ENCODE assay signal across 21 cellular contexts in genomic region chrX:14801136-14801535, GRCh38.
DNase-seq lines count a peak whose midpoint lies in the region; ATAC-seq and TF ChIP-seq lines count a peak whose summit lies in the region.
"Had no signal": no experiment of that assay in that cellular context is flagged by ENCODE, and none has a peak within 500 bp of the region (broad histone marks: within the 10 kb centered on the region; RNA-seq: fewer than 3 reads in every experiment).

No MANE protein-coding gene starts in this region.

- no peak overlapping the region for H3K23ac ChIP-seq in IMR-90 (ENCODE audit: low read depth, low read length)

- H3K4me2 ChIP-seq in IMR-90 (ENCODE audit: low read depth, low read length), result no peak overlapping the region
- H3K4me2 ChIP-seq: GM23338, PC-9 had no signal

- TF ChIP-seq EP300 in suprapubic skin (IDR thresholded peaks at IDR 0.05), result no peak

- in situ Hi-C loops in IMR-90 (cut with MboI; ENCODE audit: low sequenced_read_pairs), result no loop called here
- in situ Hi-C loops in astrocyte of the spinal cord (cut with HindIII; ENCODE audit: low sequenced_read_pairs), result no loop called here

- H3K4me1 ChIP-seq in IMR-90 (ENCODE audit: control insufficient read depth, insufficient read depth, low read length) (0 out of 2 replicates have a peak, but pooled peaks cover 2% of the 10 kb centered on the region), suprapubic skin (no peaks in the 10 kb centered on the region), aorta (ENCODE audit: control insufficient read depth in 1 of 2, insufficient read depth in 2 of 2, low read length in 2 of 2) (no peaks in the 10 kb centered on the region)
- H3K4me1 ChIP-seq: lower lobe of right lung had no signal

- H4K20me1 ChIP-seq in IMR-90 (ENCODE audit: insufficient read depth, low read length), result no peaks in the 10 kb centered on the region

- H2BK120ac ChIP-seq in IMR-90 (ENCODE audit: low read depth, low read length), result no peak overlapping the region

- H2BK20ac ChIP-seq in IMR-90 (ENCODE audit: low read depth, low read length), result no peak overlapping the region

- no peak overlapping the region for H3K14ac ChIP-seq in IMR-90 (replicated peaks; ENCODE audit: low read depth, low read length)

- no peak overlapping the region for H3K27ac ChIP-seq in IMR-90 (ENCODE audit: insufficient read depth, low read length)
- no peak overlapping the region for H3K27ac ChIP-seq in suprapubic skin
- H3K27ac ChIP-seq in aorta (ENCODE audit: low read depth in 1 of 2, low read length in 2 of 2), result no peak overlapping the region
- H3K27ac ChIP-seq: lower lobe of right lung, PC-9, SK-N-MC had no signal

- POLR2A ChIA-PET in BJ (lab: Charles Lee), result no interaction called here
- POLR2A ChIA-PET in IMR-90 (lab: Charles Lee; ENCODE audit: unreplicated experiment), result no interaction called here

- H3K27me3 ChIP-seq in BJ (ENCODE audit: control insufficient read depth, insufficient read depth, low read length) (no peaks in the 10 kb centered on the region), IMR-90 (ENCODE audit: control insufficient read depth, insufficient read depth, low read length) (no peaks in the 10 kb centered on the region), suprapubic skin (no peaks in the 10 kb centered on the region), aorta (ENCODE audit: control insufficient read depth in 1 of 2, insufficient read depth in 2 of 2, low read length in 1 of 2) (no peaks in the 10 kb centered on the region)

- H2AFZ ChIP-seq in IMR-90 (replicated peaks; ENCODE audit: low read length, poor library complexity), result no peak overlapping the region
- H2AFZ ChIP-seq: GM23338, PC-9 had no signal

- BruUV-seq in IMR-90 (replicated peaks; lab: Mats Ljungman, UMichigan), result no TSS peak

- intact Hi-C loops in IMR-90 (cut with micrococcal nuclease), result loop anchor here (1.0 kb wide), 1 partner anchor 43 kb away; no protein-coding TSS in a partner anchor
- intact Hi-C loops in aorta (cut with DNase I), result no loop called here

- H2AK9ac ChIP-seq in IMR-90 (replicated peaks; ENCODE audit: low read depth, low read length, poor library complexity), result no peak overlapping the region

- dilution Hi-C loops in IMR-90 (cut with HindIII; ENCODE audit: low sequenced_read_pairs, unreplicated experiment), result no loop called here

- ATAC-seq in IMR-90 (ENCODE audit: low read depth), result no peak
- no peak for ATAC-seq in aorta (ENCODE audit: low FRiP score)
- no peak for ATAC-seq in HG02970 (IDR thresholded peaks at IDR 0.05; ENCODE audit: low FRiP score, unreplicated experiment)
- ATAC-seq: GM23338, lower lobe of right lung had no signal

- peak; percentile 33 for DNase-seq in BJ (ENCODE audit: low read depth)
- peak; percentile 19 for DNase-seq in IMR-90
- DNase-seq in astrocyte of the spinal cord (ENCODE audit: low read depth, low spot score), result peak; percentile 1
- DNase-seq in islet precursor cell, result peak; percentile 78
- DNase-seq in suprapubic skin (ENCODE audit: low spot score in 2 of 2), result no peak
- DNase-seq in dermis blood vessel endothelial cell, result no peak
- DNase-seq in aorta, result no peak
- DNase-seq: activated CD8-positive, alpha-beta memory T cell treated with anti-CD3 and anti-CD28 coated beads for 24 hours; activated T-cell treated with anti-CD3 and anti-CD28 coated beads, Interleukin-2, amount 50 U/mL, for 48 hours; DMS79 treated with DMSO at 0.1 percent for 48 hours; lower lobe of right lung; MM.1S; NCI-H1694 treated with DMSO at 0.1 percent for 48 hours; NCI-H2227 treated with DMSO at 0.1 percent for 48 hours; NCI-H82; nucleus accumbens; PC-9; T-helper 9 cell had no signal

- TF ChIP-seq RAD21 in IMR-90 (IDR thresholded peaks at IDR 0.05; ENCODE audit: low read length), result no peak

- no peak overlapping the region for H2BK5ac ChIP-seq in IMR-90 (ENCODE audit: low read depth, low read length, poor library complexity, severe bottlenecking)

- no peak overlapping the region for H3K9ac ChIP-seq in IMR-90 (ENCODE audit: low read depth, low read length)

- no peak overlapping the region for H3K4ac ChIP-seq in IMR-90 (ENCODE audit: low read depth, low read length)

- no peak overlapping the region for H2AK5ac ChIP-seq in IMR-90 (ENCODE audit: low read depth, low read length)

- no peak overlapping the region for H4K91ac ChIP-seq in IMR-90 (ENCODE audit: insufficient read depth, low read depth, low read length)

- H3K36me3 ChIP-seq in BJ (ENCODE audit: control insufficient read depth, insufficient read depth, low read length) (no peaks in the 10 kb centered on the region), IMR-90 (ENCODE audit: control insufficient read depth, insufficient read depth, low read length) (no peaks in the 10 kb centered on the region), suprapubic skin (no peaks in the 10 kb centered on the region), aorta (ENCODE audit: control insufficient read depth in 1 of 2, insufficient read depth in 2 of 2, low read length in 1 of 2) (no peaks in the 10 kb centered on the region)
- H3K36me3 ChIP-seq: lower lobe of right lung had no signal

- WGBS in IMR-90 (ENCODE audit: extremely low coverage in 2 of 2, insufficient read length in 1 of 2), 2 experiments, result no CpG with 5 or more reads among the region's 2 CpGs
- WGBS in suprapubic skin, result 50% methylated on average over 2 of the region's 2 CpGs
- 61 to 84% methylated on average over 2 of the region's 2 CpGs for WGBS in aorta, 2 donors

- no peak overlapping the region for H3K4me3 ChIP-seq in BJ (ENCODE audit: low read depth, low read length)
- H3K4me3 ChIP-seq in IMR-90 (ENCODE audit: insufficient read depth, low read depth, low read length), result no peak overlapping the region
- no peak overlapping the region for H3K4me3 ChIP-seq in astrocyte of the spinal cord (ENCODE audit: low read depth, low read length)
- H3K4me3 ChIP-seq in suprapubic skin, result no peak overlapping the region
- no peak overlapping the region for H3K4me3 ChIP-seq in aorta (ENCODE audit: low read length in 2 of 2)
- H3K4me3 ChIP-seq: GM23338, lower lobe of right lung, PC-9, SK-N-MC had no signal

- H2BK15ac ChIP-seq in IMR-90 (ENCODE audit: low read depth, low read length), result no peak overlapping the region

- no peaks in the 10 kb centered on the region for H3K9me3 ChIP-seq in IMR-90 (ENCODE audit: control insufficient read depth, insufficient read depth, low read length)
- H3K9me3 ChIP-seq in suprapubic skin, result no peaks in the 10 kb centered on the region
- no peaks in the 10 kb centered on the region for H3K9me3 ChIP-seq in aorta (ENCODE audit: control insufficient read depth, low read length)
- H3K9me3 ChIP-seq: lower lobe of right lung had no signal

- no peak overlapping the region for H4K8ac ChIP-seq in IMR-90 (ENCODE audit: low read depth in 2 of 2, low read length in 2 of 2)

- H3K56ac ChIP-seq in IMR-90 (ENCODE audit: extremely low read depth, insufficient read depth, low read length), result no peak overlapping the region

- TF ChIP-seq POLR2A in IMR-90 (IDR thresholded peaks at IDR 0.05; ENCODE audit: low read depth, low read length), result no peak
- no peak for TF ChIP-seq POLR2A in suprapubic skin (IDR thresholded peaks at IDR 0.05)

- no peak overlapping the region for H4K5ac ChIP-seq in IMR-90 (ENCODE audit: low read depth, low read length)

- H3K79me1 ChIP-seq in IMR-90 (ENCODE audit: low read depth in 1 of 2, low read length in 2 of 2), result no peaks in the 10 kb centered on the region

- H3K18ac ChIP-seq in IMR-90 (ENCODE audit: low read depth, low read length), result no peak overlapping the region

- no peaks in the 10 kb centered on the region for H3K9me1 ChIP-seq in IMR-90 (ENCODE audit: insufficient read depth, low read length)

- CTCF ChIA-PET in BJ (lab: Yijun Ruan, JAX) (no interaction called here), IMR-90 (lab: Yijun Ruan, JAX) (no interaction called here)

- TF ChIP-seq CTCF in BJ (IDR thresholded peaks at IDR 0.05; ENCODE audit: insufficient read depth, low read depth, low read length), result no peak
- TF ChIP-seq CTCF in IMR-90 (conservative IDR thresholded peaks at IDR 0.05; ENCODE audit: low read depth, low read length), result no peak
- TF ChIP-seq CTCF in astrocyte of the spinal cord (IDR thresholded peaks at IDR 0.05; ENCODE audit: low read depth, low read length), result no peak
- TF ChIP-seq CTCF in suprapubic skin (IDR thresholded peaks at IDR 0.05), result no peak

TF ChIP-seq in IMR-90, 13 proteins besides CTCF, POLR2A, EP300 and RAD21:
- TF ChIP-seq USF2 (IDR thresholded peaks at IDR 0.05; ENCODE audit: low read depth, low read length) (no peak), RCOR1 (IDR thresholded peaks at IDR 0.05; ENCODE audit: insufficient replicate concordance, low read length) (no peak), MXI1 (IDR thresholded peaks at IDR 0.05; ENCODE audit: borderline replicate concordance, low read depth, low read length) (no peak), NFE2L2 (IDR thresholded peaks at IDR 0.05; ENCODE audit: low read depth, low read length) (no peak), SMC3 (IDR thresholded peaks at IDR 0.05; ENCODE audit: low read depth, low read length) (no peak), ELK1 (IDR thresholded peaks at IDR 0.05; ENCODE audit: borderline replicate concordance, low read depth, low read length) (no peak), CEBPB (IDR thresholded peaks at IDR 0.05; ENCODE audit: low read depth, low read length) (no peak), MAFK (IDR thresholded peaks at IDR 0.05; ENCODE audit: low read depth, low read length) (no peak), FOS (IDR thresholded peaks at IDR 0.05; ENCODE audit: low read depth, low read length) (no peak)

Comparison
In these comparisons a context has a peak if more than half of its experiments do, and no peak if none do; other contexts are left out.
1. DNase-seq: peak in BJ (single experiment), IMR-90 (single experiment), astrocyte of the spinal cord (single experiment) and islet precursor cell (single experiment); none in suprapubic skin (0 of 2), dermis blood vessel endothelial cell (single experiment) and aorta (0 of 2).